Comparison of ENCODE assay signal across 24 cellular contexts in genomic region chr5:148372331-148372730, GRCh38. TPM values are rescaled to one million over a fixed set of nuclear protein-coding genes. Genes with fewer than 3 reads are reported as not detected.
"Had no signal": no experiment of that assay in that cellular context is flagged by ENCODE, and none has a peak within 500 bp of the region (broad histone marks: within the 10 kb centered on the region; RNA-seq: fewer than 3 reads in every experiment).

No MANE protein-coding gene starts in this region.

- H3K9ac ChIP-seq: parathyroid adenoma had no signal

- H3K27me3 Mint-ChIP-seq: activated naive CD4-positive, alpha-beta T cell treated with anti-CD3 and anti-CD28 coated beads, Interleukin-2, amount 10 ng/mL, durations not matched to agents 7 days and 5 days; brain had no signal

- H3K4me3 Mint-ChIP-seq: activated naive CD4-positive, alpha-beta T cell treated with anti-CD3 and anti-CD28 coated beads, Interleukin-2, amount 10 ng/mL, durations not matched to agents 7 days and 5 days; activated naive CD8-positive, alpha-beta T cell treated with anti-CD3 and anti-CD28 coated beads, Interleukin-2, amount 50 U/mL, for 24 hours; brain; natural killer cell treated with Interleukin-12 subunit alpha and Interleukin-12 subunit beta and Interleukin-15 and Interleukin-18, amount 100 ng/mL, for 72 hours; stimulated activated effector memory CD8-positive, alpha-beta T cell treated with anti-CD3 and anti-CD28 coated beads, Interleukin-12 subunit alpha, Interleukin-12 subunit beta, amount 100 ng/mL, for 72 hours had no signal

- H3K27me3 ChIP-seq: esophagus squamous epithelium, hepatocyte, stomach had no signal

- H3K27ac Mint-ChIP-seq: activated naive CD4-positive, alpha-beta T cell treated with anti-CD3 and anti-CD28 coated beads, Interleukin-2, amount 10 ng/mL, durations not matched to agents 7 days and 5 days; activated naive CD8-positive, alpha-beta T cell treated with anti-CD3 and anti-CD28 coated beads, Interleukin-2, amount 50 U/mL, for 24 hours; natural killer cell treated with Interleukin-12 subunit alpha and Interleukin-12 subunit beta and Interleukin-15 and Interleukin-18, amount 100 ng/mL, for 72 hours; stimulated activated effector memory CD8-positive, alpha-beta T cell treated with anti-CD3 and anti-CD28 coated beads, Interleukin-12 subunit alpha, Interleukin-12 subunit beta, amount 100 ng/mL, for 72 hours had no signal

- H3K4me3 ChIP-seq: coronary artery, esophagus squamous epithelium, hepatocyte, stomach had no signal

- H2AFZ ChIP-seq: hepatocyte, parathyroid adenoma had no signal

- H3K79me2 ChIP-seq: hepatocyte, parathyroid adenoma had no signal

- H3K4me1 Mint-ChIP-seq: activated naive CD4-positive, alpha-beta T cell treated with anti-CD3 and anti-CD28 coated beads, Interleukin-2, amount 10 ng/mL, durations not matched to agents 7 days and 5 days; activated naive CD8-positive, alpha-beta T cell treated with anti-CD3 and anti-CD28 coated beads, Interleukin-2, amount 50 U/mL, for 24 hours; stimulated activated effector memory CD8-positive, alpha-beta T cell treated with anti-CD3 and anti-CD28 coated beads, Interleukin-12 subunit alpha, Interleukin-12 subunit beta, amount 100 ng/mL, for 72 hours had no signal

- H3K4me1 ChIP-seq: parathyroid adenoma had no signal

- H3K36me3 Mint-ChIP-seq: activated naive CD4-positive, alpha-beta T cell treated with anti-CD3 and anti-CD28 coated beads, Interleukin-2, amount 10 ng/mL, durations not matched to agents 7 days and 5 days; stimulated activated effector memory CD8-positive, alpha-beta T cell treated with anti-CD3 and anti-CD28 coated beads, Interleukin-12 subunit alpha, Interleukin-12 subunit beta, amount 100 ng/mL, for 72 hours had no signal

- DNase-seq: activated CD4-positive, CD25-positive, alpha-beta regulatory T cell treated with anti-CD3 and anti-CD28 coated beads, Interleukin-2, amount 50 U/mL, for 72 hours; activated CD8-positive, alpha-beta memory T cell treated with anti-CD3 and anti-CD28 coated beads for 24 hours; activated CD8-positive, alpha-beta memory T cell treated with anti-CD3 and anti-CD28 coated beads, Interleukin-2, amount 50 U/mL, for 48 hours; activated effector memory CD4-positive, alpha-beta T cell treated with Interleukin-2 at 50 U/mL for 16 hours; activated naive CD4-positive, alpha-beta T cell treated with anti-CD3 and anti-CD28 coated beads, Interleukin-2, amount 10 ng/mL, durations not matched to agents 7 days and 5 days; activated naive CD8-positive, alpha-beta T cell treated with anti-CD3 and anti-CD28 coated beads, Interleukin-2, amount 50 U/mL, for 24 hours; activated T-cell treated with anti-CD3 and anti-CD28 coated beads, Interleukin-2, amount 50 U/mL, for 48 hours; anterior cingulate cortex; esophagus squamous epithelium; stimulated activated CD4-positive, alpha-beta T cell treated with anti-CD3 and anti-CD28 coated beads, Interleukin-4, amount 100 ng/mL, for 24 hours; stomach; T1000; trophoblast cell had no signal

- H3K27ac ChIP-seq: coronary artery, parathyroid adenoma had no signal

- ATAC-seq: activated naive CD8-positive, alpha-beta T cell treated with anti-CD3 and anti-CD28 coated beads, Interleukin-2, amount 50 U/mL, for 24 hours; natural killer cell treated with Interleukin-12 subunit alpha and Interleukin-12 subunit beta and Interleukin-15 and Interleukin-18, amount 100 ng/mL, for 72 hours; sciatic nerve; stimulated activated effector memory CD8-positive, alpha-beta T cell treated with anti-CD3 and anti-CD28 coated beads, Interleukin-12 subunit alpha, Interleukin-12 subunit beta, amount 100 ng/mL, for 72 hours had no signal

- H3K9me3 Mint-ChIP-seq: natural killer cell treated with Interleukin-12 subunit alpha and Interleukin-12 subunit beta and Interleukin-15 and Interleukin-18, amount 100 ng/mL, for 72 hours had no signal

RNA-seq across cellular contexts. Expression of gene SPINK9, which starts 37.0 kb away (rescaled TPM):
- total RNA-seq: esophagus squamous epithelium; glomerular endothelial cell; hepatocyte; lower leg skin; natural killer cell treated with Interleukin-12 subunit alpha and Interleukin-12 subunit beta and Interleukin-15 and Interleukin-18, amount 100 ng/mL, for 72 hours; sciatic nerve; stomach; T-helper 1 cell treated with Interleukin-12 subunit alpha and Interleukin-12 subunit beta and Interleukin-4 antibody, amounts not matched to agents 30 ng/mL and 1 ng/mL, for 36 hours; temporal lobe had no signal
- polyA plus RNA-seq: hepatocyte, stomach had no signal
